ENCODE assay signal across 8 cellular contexts in genomic region chr3:196837819-196838420, GRCh38. TPM values are rescaled to one million over a fixed set of nuclear protein-coding genes. Genes with fewer than 3 reads are reported as not detected.
DNase-seq lines count a peak whose midpoint lies in the region; ATAC-seq and TF ChIP-seq lines count a peak whose summit lies in the region.

No MANE protein-coding gene starts in this region.

- CTCF ChIA-PET in WTC11 (lab: Charles Lee), result interaction anchor here (0.6 to 0.7 kb wide), 3 partner anchors 30 to 104 kb away, joined by 3 read pairs; partner anchors contain the start of genes NCBP2 and SENP5

- H3K4me1 Mint-ChIP-seq in WTC11, result no peaks in the 10 kb centered on the region

- POLR2A ChIA-PET in WTC11 (lab: Charles Lee), result no interaction called here

- DNase-seq in AG10803 (ENCODE audit: low read depth) (peak; percentile 73), NCI-H1694 treated with DMSO at 0.1 percent for 48 hours (lab: John Stamatoyannopoulos, UW) (peak; percentile 70), WTC11 (ENCODE audit: low spot score) (peak; percentile 78), kidney tubule cell (ENCODE audit: low spot score) (peak; percentile 51)
- DNase-seq in central memory CD4-positive, alpha-beta T cell, result peak; percentile 57
- DNase-seq in stimulated activated CD4-positive, alpha-beta T cell treated with anti-CD3 and anti-CD28 coated beads, TNF-alpha, amount 100 ng/mL, for 24 hours (ENCODE audit: low read depth in 3 of 3), result peak; percentile 50 to 68 (median 63)

- no peaks in the 10 kb centered on the region for H3K27me3 Mint-ChIP-seq in WTC11 (ENCODE audit: low read depth)

- TF ChIP-seq CTCF in AG10803 (conservative IDR thresholded peaks at IDR 0.05; ENCODE audit: low read length) (peak; percentile 82), WTC11 (IDR thresholded peaks at IDR 0.05) (peak; percentile 61)

- ATAC-seq in GM21367 (IDR thresholded peaks at IDR 0.05; ENCODE audit: unreplicated experiment), result peak; percentile 77
- ATAC-seq in WTC11, result peak; percentile 93
- ATAC-seq in HG02840 (IDR thresholded peaks at IDR 0.05; ENCODE audit: low FRiP score, unreplicated experiment), result no peak

- no peaks in the 10 kb centered on the region for H3K36me3 Mint-ChIP-seq in WTC11

- peak overlapping the region; percentile 49; the same call in 1 of the 2 replicates for H3K27ac Mint-ChIP-seq in WTC11

- no peak overlapping the region for H3K4me3 ChIP-seq in AG10803 (ENCODE audit: low read length)

- H3K9me3 Mint-ChIP-seq in WTC11, result no peaks in the 10 kb centered on the region

- no peak overlapping the region for H3K4me3 Mint-ChIP-seq in WTC11

TF ChIP-seq in WTC11, 78 proteins besides CTCF, POLR2A, EP300 and RAD21:
- TF ChIP-seq STAT6 (CRISPR knock-in tag; conservative IDR thresholded peaks at IDR 0.05; ENCODE audit: low read depth) (no peak), ZNF416 (CRISPR knock-in tag; IDR thresholded peaks at IDR 0.05) (no peak), MXD4 (CRISPR knock-in tag; IDR thresholded peaks at IDR 0.05; ENCODE audit: borderline replicate concordance) (no peak), SMAD4 (CRISPR knock-in tag; IDR thresholded peaks at IDR 0.05) (no peak), ETV6 (CRISPR knock-in tag; IDR thresholded peaks at IDR 0.05) (no peak), RELA (CRISPR knock-in tag; IDR thresholded peaks at IDR 0.05; ENCODE audit: borderline replicate concordance) (no peak), NR1H2 (CRISPR knock-in tag; IDR thresholded peaks at IDR 0.05) (no peak), JUN (CRISPR knock-in tag; IDR thresholded peaks at IDR 0.05) (no peak)

RNA-seq across cellular contexts. Expression of gene SENP5, which starts 29.8 kb away (rescaled TPM):
- total RNA-seq in WTC11 (2021), result 25.0 to 30.8 TPM (median 26.2 TPM) in 3 replicates
